In genomic region chr19:41328818-41329220, GRCh38 we compare ENCODE assay signal across 10 cellular contexts. TPM values are rescaled to one million over a fixed set of nuclear protein-coding genes. Genes with fewer than 3 reads are reported as not detected.
DNase-seq lines count a peak whose midpoint lies in the region; ATAC-seq and TF ChIP-seq lines count a peak whose summit lies in the region.
"Had no signal": no experiment of that assay in that cellular context is flagged by ENCODE, and none has a peak within 500 bp of the region (broad histone marks: within the 10 kb centered on the region; RNA-seq: fewer than 3 reads in every experiment).

No MANE protein-coding gene starts in this region.

- CTCF ChIA-PET in AG04450 (lab: Charles Lee) = no interaction called here
- CTCF ChIA-PET in activated CD8-positive, alpha-beta T cell treated with anti-CD3 and anti-CD28 coated beads for 36 hours (lab: Charles Lee) = interaction anchor here (1.0 to 1.7 kb wide), 2 partner anchors 20 to 66 kb away, joined by 4 read pairs; no protein-coding TSS in a partner anchor

- H3K27ac ChIP-seq in AG04450 (ENCODE audit: low read depth, low read length) (peak overlapping the region; percentile 52), lower lobe of right lung (peak overlapping the region; percentile 86)
- H3K27ac ChIP-seq: GM23248 had no signal

- in situ Hi-C loops in HAP-1 (cut with MboI; ENCODE audit: low sequenced_read_pairs) = no loop called here

- intact Hi-C loops in activated CD8-positive, alpha-beta T cell treated with anti-CD3 and anti-CD28 coated beads for 36 hours (cut with micrococcal nuclease) = no loop called here
- intact Hi-C loops in lower lobe of right lung (cut with DNase I) = no loop called here

- peaks cover 36% of the 10 kb centered on the region for H3K36me3 ChIP-seq in lower lobe of right lung
- H3K36me3 ChIP-seq in HAP-1 (replicated peaks) = peaks cover 8% of the 10 kb centered on the region

- H3K36me3 Mint-ChIP-seq in activated CD8-positive, alpha-beta T cell treated with anti-CD3 and anti-CD28 coated beads for 36 hours (ENCODE audit: low read depth) = peaks cover 54% of the 10 kb centered on the region

- H3K4me1 Mint-ChIP-seq in activated CD8-positive, alpha-beta T cell treated with anti-CD3 and anti-CD28 coated beads for 36 hours (ENCODE audit: low read depth) = peaks cover 65% of the 10 kb centered on the region

- H3K27me3 ChIP-seq in AG04450 (ENCODE audit: control insufficient read depth, insufficient read depth, low read length) (no peaks in the 10 kb centered on the region), lower lobe of right lung (ENCODE audit: low read depth) (no peaks in the 10 kb centered on the region), HAP-1 (ENCODE audit: low read depth) (no peaks in the 10 kb centered on the region)

- H3K4me3 Mint-ChIP-seq in activated CD8-positive, alpha-beta T cell treated with anti-CD3 and anti-CD28 coated beads for 36 hours = peak overlapping the region; percentile 65

- no peaks in the 10 kb centered on the region for H3K9me3 Mint-ChIP-seq in activated CD8-positive, alpha-beta T cell treated with anti-CD3 and anti-CD28 coated beads for 36 hours

- ATAC-seq in HG02642 (IDR thresholded peaks at IDR 0.05; ENCODE audit: poor library complexity, unreplicated experiment) (peak; percentile 0), lower lobe of right lung (peak; percentile 2 to 40), HG02884 (IDR thresholded peaks at IDR 0.05; ENCODE audit: unreplicated experiment) (no peak), HG02885 (IDR thresholded peaks at IDR 0.05; ENCODE audit: poor library complexity, unreplicated experiment) (no peak)
- ATAC-seq in activated CD8-positive, alpha-beta T cell treated with anti-CD3 and anti-CD28 coated beads for 36 hours = no peak

- peak overlapping the region; percentile 96 for H3K27ac Mint-ChIP-seq in activated CD8-positive, alpha-beta T cell treated with anti-CD3 and anti-CD28 coated beads for 36 hours

- no peak overlapping the region for H3K4me3 ChIP-seq in AG04450 (ENCODE audit: low read depth, low read length)
- H3K4me3 ChIP-seq in lower lobe of right lung = peak overlapping the region; percentile 45
- H3K4me3 ChIP-seq in HAP-1 = no peak overlapping the region
- H3K4me3 ChIP-seq: GM23248 had no signal

- H3K4me1 ChIP-seq in lower lobe of right lung = peaks cover 58% of the 10 kb centered on the region
- peaks cover 4% of the 10 kb centered on the region for H3K4me1 ChIP-seq in HAP-1

- TF ChIP-seq CTCF in AG04450 (IDR thresholded peaks at IDR 0.05; ENCODE audit: low read depth, low read length) (no peak), lower lobe of right lung (IDR thresholded peaks at IDR 0.05) (no peak)
- TF ChIP-seq CTCF in activated CD8-positive, alpha-beta T cell treated with anti-CD3 and anti-CD28 coated beads for 36 hours (IDR thresholded peaks at IDR 0.05) = no peak

- no peaks in the 10 kb centered on the region; the same call in 1 of the 2 replicates for H3K9me3 ChIP-seq in AG04450 (ENCODE audit: control insufficient read depth, insufficient read depth, low read length)
- no peaks in the 10 kb centered on the region for H3K9me3 ChIP-seq in lower lobe of right lung
- H3K9me3 ChIP-seq in HAP-1 = no peaks in the 10 kb centered on the region

- DNase-seq in AG04450 (ENCODE audit: low read depth, low spot score) = no peak
- DNase-seq in activated CD8-positive, alpha-beta T cell treated with anti-CD3 and anti-CD28 coated beads for 36 hours = no peak
- DNase-seq in lower lobe of right lung = no peak
- DNase-seq in HAP-1 (ENCODE audit: low spot score in 2 of 2) = no peak
- DNase-seq in DMS153 treated with DMSO at 0.1 percent for 48 hours (lab: John Stamatoyannopoulos, UW; ENCODE audit: unreplicated experiment) = no peak
- DNase-seq: GM23248, NCI-H2029 treated with DMSO at 0.1 percent for 48 hours had no signal

- H3K27me3 Mint-ChIP-seq in activated CD8-positive, alpha-beta T cell treated with anti-CD3 and anti-CD28 coated beads for 36 hours = no peaks in the 10 kb centered on the region

- POLR2A ChIA-PET in AG04450 (lab: Yijun Ruan, JAX) = interaction anchor here (0.6 to 1.1 kb wide), 2 partner anchors 64 to 103 kb away, joined by 4 read pairs; no protein-coding TSS in a partner anchor
- POLR2A ChIA-PET in activated CD8-positive, alpha-beta T cell treated with anti-CD3 and anti-CD28 coated beads for 36 hours (lab: Charles Lee) = interaction anchor here (1.0 to 4.1 kb wide), 4 partner anchors 10 to 26 kb away, joined by 3 to 29 read pairs (median 14); partner anchors contain the start of gene CCDC97

RNA-seq across cellular contexts. Expression of gene CCDC97, which starts 18.8 kb away (rescaled TPM):
- polyA plus RNA-seq in AG04450 (2011; rRNA removed) = 8.5 and 9.3 TPM in 2 replicates
- polyA minus RNA-seq in AG04450 (2011; rRNA and poly(A)+ RNA removed) = 14.0 and 15.8 TPM in 2 replicates
- 10 to 100 TPM; 15.9 to 20.4 TPM for total RNA-seq in activated CD8-positive, alpha-beta T cell treated with anti-CD3 and anti-CD28 coated beads for 36 hours
- total RNA-seq in lower lobe of right lung = 30.3 TPM

RNA-seq across cellular contexts. Expression of gene TGFB1, which starts 24.9 kb away (rescaled TPM):
- polyA plus RNA-seq in AG04450 (2011; rRNA removed) = 4.9 and 11.2 TPM in 2 replicates
- 22.8 and 28.9 TPM in 2 replicates for polyA minus RNA-seq in AG04450 (2011; rRNA and poly(A)+ RNA removed)
- total RNA-seq in activated CD8-positive, alpha-beta T cell treated with anti-CD3 and anti-CD28 coated beads for 36 hours = 100 to 1,000 TPM; 112 to 123 TPM
- 114 TPM for total RNA-seq in lower lobe of right lung

RNA-seq across cellular contexts. Expression of gene B9D2, which starts 35.1 kb away (rescaled TPM):
- 3.9 and 5.1 TPM in 2 replicates for polyA plus RNA-seq in AG04450 (2011; rRNA removed)
- 1.3 and 1.7 TPM in 2 replicates for polyA minus RNA-seq in AG04450 (2011; rRNA and poly(A)+ RNA removed)
- 1 to 10 TPM; 3.1 to 5.1 TPM for total RNA-seq in activated CD8-positive, alpha-beta T cell treated with anti-CD3 and anti-CD28 coated beads for 36 hours
- total RNA-seq in lower lobe of right lung = 8.2 TPM

RNA-seq across cellular contexts. Expression of gene TMEM91, which starts 47.5 kb away (rescaled TPM):
- polyA plus RNA-seq in AG04450 (2011; rRNA removed) = 5.2 and 6.3 TPM in 2 replicates
- 8.4 and 17.7 TPM in 2 replicates for polyA minus RNA-seq in AG04450 (2011; rRNA and poly(A)+ RNA removed)
- 1 to 10 TPM; 8.9 to 9.1 TPM for total RNA-seq in activated CD8-positive, alpha-beta T cell treated with anti-CD3 and anti-CD28 coated beads for 36 hours
- 29.8 TPM for total RNA-seq in lower lobe of right lung

Comparison
In these comparisons a context has a peak if more than half of its experiments do, and no peak if none do; other contexts are left out.
1. ATAC-seq: peak in HG02642 (single experiment) and lower lobe of right lung (2 of 2); none in activated CD8-positive, alpha-beta T cell treated with anti-CD3 and anti-CD28 coated beads for 36 hours (single experiment), HG02884 (single experiment) and HG02885 (single experiment).